Comparison of ENCODE assay signal across 9 cellular contexts in the genomic region with DNA sequence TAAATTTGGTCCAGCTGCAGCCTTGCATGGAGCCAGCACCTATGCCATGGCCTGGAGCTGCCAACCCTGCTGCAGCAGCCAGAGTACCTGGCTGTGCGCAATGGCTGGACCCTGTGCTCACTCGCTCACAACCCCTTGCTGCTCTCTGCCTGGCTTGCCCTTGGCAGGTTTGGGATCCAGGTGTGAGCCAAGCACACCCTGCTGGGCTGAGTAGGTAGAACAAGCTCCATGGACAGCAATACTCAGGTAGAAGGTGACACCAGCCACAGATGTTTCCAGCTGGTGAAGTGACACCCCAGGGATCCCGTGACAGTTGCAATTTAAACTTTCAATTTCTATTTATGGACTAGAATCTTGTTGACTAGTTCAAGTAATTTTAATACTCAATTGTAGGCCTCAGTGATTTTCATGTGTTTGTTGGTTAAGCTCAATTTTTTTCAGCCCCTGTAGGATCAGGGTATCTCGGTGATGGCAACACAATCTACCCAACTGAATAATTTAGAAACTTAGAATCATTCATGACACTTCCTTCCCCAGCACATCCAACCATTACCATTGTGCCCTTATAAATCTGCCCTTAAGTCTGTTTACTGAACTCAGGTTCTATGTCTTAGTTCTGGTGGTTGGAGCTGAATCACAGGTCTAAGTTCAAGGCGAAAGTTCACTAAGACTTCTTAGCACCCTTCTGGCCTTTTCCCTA.
DNase-seq lines count a peak whose midpoint lies in the region; ATAC-seq and TF ChIP-seq lines count a peak whose summit lies in the region.
"Had no signal": no experiment of that assay in that cellular context is flagged by ENCODE, and none has a peak within 500 bp of the region (broad histone marks: within the 10 kb centered on the region; RNA-seq: fewer than 3 reads in every experiment).

No MANE protein-coding gene starts in this region.

- no peaks in the 10 kb centered on the region for H3K27me3 ChIP-seq in smooth muscle cell (ENCODE audit: low read depth)

- H3K27ac ChIP-seq in smooth muscle cell (ENCODE audit: low read depth) = no peak overlapping the region

- H3K79me2 ChIP-seq in smooth muscle cell (ENCODE audit: low read depth) = no peaks in the 10 kb centered on the region

- no peak overlapping the region for H3K9ac ChIP-seq in smooth muscle cell (ENCODE audit: low read depth)

- no peaks in the 10 kb centered on the region for H3K36me3 ChIP-seq in smooth muscle cell (ENCODE audit: low read depth)

- H3K4me1 ChIP-seq in smooth muscle cell (ENCODE audit: low read depth) = peaks cover 2% of the 10 kb centered on the region

- H2AFZ ChIP-seq in smooth muscle cell (ENCODE audit: low read depth) = no peak overlapping the region

- peak; percentile 10 for TF ChIP-seq CTCF in smooth muscle cell (IDR thresholded peaks at IDR 0.05; ENCODE audit: borderline replicate concordance, insufficient read depth, poor library complexity, severe bottlenecking)

- DNase-seq in activated T-cell treated with anti-CD3 and anti-CD28 coated beads, Interleukin-2, amount 50 U/mL, for 48 hours = peak; percentile 23 to 34
- no peak for DNase-seq in smooth muscle cell (lab: John Stamatoyannopoulos, UW; ENCODE audit: unreplicated experiment)
- DNase-seq in DMS79 (lab: John Stamatoyannopoulos, UW) = no peak
- DNase-seq in 8988T = no peak
- no peak for DNase-seq in NCI-H2029 (lab: John Stamatoyannopoulos, UW)
- no peak for DNase-seq in HPDE6-E6E7 (ENCODE audit: extremely low spot score)
- DNase-seq: nephron progenitor cell had no signal

- WGBS in smooth muscle cell (ENCODE audit: low lambda C conversion rate) = 83% methylated on average over 5 of the region's 5 CpGs

- H3F3A ChIP-seq in smooth muscle cell (ENCODE audit: low read depth) = no peaks in the 10 kb centered on the region

- peak; percentile 50 for ATAC-seq in GM18867 (IDR thresholded peaks at IDR 0.05; ENCODE audit: unreplicated experiment)
- peak; percentile 51 for ATAC-seq in HG03060 (IDR thresholded peaks at IDR 0.05; ENCODE audit: low read depth, unreplicated experiment)

- no peak overlapping the region for H3K4me2 ChIP-seq in smooth muscle cell

- no peaks in the 10 kb centered on the region for H3K9me3 ChIP-seq in smooth muscle cell (replicated peaks; ENCODE audit: low read depth)

- H3K4me3 ChIP-seq in smooth muscle cell = no peak overlapping the region

- H4K20me1 ChIP-seq in smooth muscle cell (ENCODE audit: low read depth) = no peaks in the 10 kb centered on the region

Comparison
In these comparisons a context has a peak if more than half of its experiments do, and no peak if none do; other contexts are left out.
1. DNase-seq: peak in activated T-cell treated with anti-CD3 and anti-CD28 coated beads, Interleukin-2, amount 50 U/mL, for 48 hours (2 of 2); none in smooth muscle cell (single experiment), DMS79 (single experiment), 8988T (single experiment), NCI-H2029 (single experiment) and HPDE6-E6E7 (single experiment).